In genomic region chr2:128090909-128091690, GRCh38 we compare ENCODE assay signal across 8 cellular contexts. TPM values are rescaled to one million over a fixed set of nuclear protein-coding genes. Genes with fewer than 3 reads are reported as not detected.
DNase-seq lines count a peak whose midpoint lies in the region; ATAC-seq, FAIRE-seq and TF ChIP-seq lines count a peak whose summit lies in the region.

A gene with protein sequence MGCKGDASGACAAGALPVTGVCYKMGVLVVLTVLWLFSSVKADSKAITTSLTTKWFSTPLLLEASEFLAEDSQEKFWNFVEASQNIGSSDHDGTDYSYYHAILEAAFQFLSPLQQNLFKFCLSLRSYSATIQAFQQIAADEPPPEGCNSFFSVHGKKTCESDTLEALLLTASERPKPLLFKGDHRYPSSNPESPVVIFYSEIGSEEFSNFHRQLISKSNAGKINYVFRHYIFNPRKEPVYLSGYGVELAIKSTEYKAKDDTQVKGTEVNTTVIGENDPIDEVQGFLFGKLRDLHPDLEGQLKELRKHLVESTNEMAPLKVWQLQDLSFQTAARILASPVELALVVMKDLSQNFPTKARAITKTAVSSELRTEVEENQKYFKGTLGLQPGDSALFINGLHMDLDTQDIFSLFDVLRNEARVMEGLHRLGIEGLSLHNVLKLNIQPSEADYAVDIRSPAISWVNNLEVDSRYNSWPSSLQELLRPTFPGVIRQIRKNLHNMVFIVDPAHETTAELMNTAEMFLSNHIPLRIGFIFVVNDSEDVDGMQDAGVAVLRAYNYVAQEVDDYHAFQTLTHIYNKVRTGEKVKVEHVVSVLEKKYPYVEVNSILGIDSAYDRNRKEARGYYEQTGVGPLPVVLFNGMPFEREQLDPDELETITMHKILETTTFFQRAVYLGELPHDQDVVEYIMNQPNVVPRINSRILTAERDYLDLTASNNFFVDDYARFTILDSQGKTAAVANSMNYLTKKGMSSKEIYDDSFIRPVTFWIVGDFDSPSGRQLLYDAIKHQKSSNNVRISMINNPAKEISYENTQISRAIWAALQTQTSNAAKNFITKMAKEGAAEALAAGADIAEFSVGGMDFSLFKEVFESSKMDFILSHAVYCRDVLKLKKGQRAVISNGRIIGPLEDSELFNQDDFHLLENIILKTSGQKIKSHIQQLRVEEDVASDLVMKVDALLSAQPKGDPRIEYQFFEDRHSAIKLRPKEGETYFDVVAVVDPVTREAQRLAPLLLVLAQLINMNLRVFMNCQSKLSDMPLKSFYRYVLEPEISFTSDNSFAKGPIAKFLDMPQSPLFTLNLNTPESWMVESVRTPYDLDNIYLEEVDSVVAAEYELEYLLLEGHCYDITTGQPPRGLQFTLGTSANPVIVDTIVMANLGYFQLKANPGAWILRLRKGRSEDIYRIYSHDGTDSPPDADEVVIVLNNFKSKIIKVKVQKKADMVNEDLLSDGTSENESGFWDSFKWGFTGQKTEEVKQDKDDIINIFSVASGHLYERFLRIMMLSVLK (N-terminal part only) (plus strand): TSS chr2:128091200. CDS start chr2:128091358, 158 bp downstream.

- H3K27ac ChIP-seq in pancreas (peak within 1 kb of the TSS; percentile 77 to 86 (median 85)), tibial artery (peak within 1 kb of the TSS; percentile 73 to 79)

- FAIRE-seq in pancreas (lab: Jason Lieb, UNC) = peak; percentile 47

- H3K27me3 ChIP-seq in pancreas = no peaks in the 10 kb centered on the region
- H3K27me3 ChIP-seq in tibial artery = no peaks in the 10 kb centered on the region

- TF ChIP-seq CTCF in GM12864 (IDR thresholded peaks at IDR 0.05; ENCODE audit: low read depth, low read length, missing control alignments) (no peak), pancreas (IDR thresholded peaks at IDR 0.05) (no peak), tibial artery (IDR thresholded peaks at IDR 0.05) (no peak)

- peak within 1 kb of the TSS; percentile 91 for H3K4me3 ChIP-seq in GM12864 (ENCODE audit: low read depth, low read length)
- peak within 1 kb of the TSS; percentile 72 to 96 (median 83) for H3K4me3 ChIP-seq in pancreas
- peak within 1 kb of the TSS; percentile 76 to 83 for H3K4me3 ChIP-seq in tibial artery

- peaks cover 0 to 22% (median 14%) of the 10 kb centered on the region in 3 donors for H3K4me1 ChIP-seq in pancreas
- peaks cover 0 to 21% (median 13%) of the 10 kb centered on the region in 4 donors for H3K4me1 ChIP-seq in tibial artery

- intact Hi-C loops in Right ventricle myocardium superior (cut with DNase I) (no loop called here), pancreas (cut with DNase I) (no loop called here), tibial artery (cut with DNase I; ENCODE audit: low total_unique reads) (loop anchor here (5.0 kb wide), 2 partner anchors 59 to 209 kb away; no protein-coding TSS in a partner anchor)

- H3K36me3 ChIP-seq in pancreas = no peaks in the 10 kb centered on the region
- H3K36me3 ChIP-seq in tibial artery = no peaks in the 10 kb centered on the region

- WGBS in pancreas, 2 donors = 0 to 1% methylated on average over 50 to 59 of the region's 59 CpGs

- ATAC-seq in HG02759 (IDR thresholded peaks at IDR 0.05; ENCODE audit: unreplicated experiment) (peak; percentile 97), Right ventricle myocardium superior (ENCODE audit: poor library complexity) (peak; percentile 99), pancreas (peak; percentile 96 to 100 (median 98))

- DNase-seq in GM12864 (ENCODE audit: low read depth) (peak; percentile 97), NCI-H1417 (lab: John Stamatoyannopoulos, UW) (peak; percentile 90 to 98 (median 95)), SW 1271 (lab: John Stamatoyannopoulos, UW) (peak; percentile 96), Right ventricle myocardium superior (peak; percentile 96), pancreas (peak; percentile 90 to 98 (median 96)), tibial artery (peak; percentile 94 to 96)
- DNase-seq in activated naive CD8-positive, alpha-beta T cell treated with anti-CD3 and anti-CD28 coated beads, Interleukin-2, amount 50 U/mL, for 16 hours (ENCODE audit: low read depth, low spot score) = peak; percentile 79

- H3K9me3 ChIP-seq in pancreas (no peaks in the 10 kb centered on the region), tibial artery (no peaks in the 10 kb centered on the region)

RNA-seq across cellular contexts. Expression of the gene that starts here (rescaled TPM):
- total RNA-seq in Right ventricle myocardium superior (21.8 TPM), pancreas (10 to 100 TPM; 28.4 to 38.8 (median 35.1) TPM)
- polyA plus RNA-seq in pancreas = 1 to 10 TPM; 6.9 to 8.3 TPM

Comparison
In these comparisons a context has a peak if more than half of its experiments do, and no peak if none do; other contexts are left out.
1. Peak in every context shown above with its lines: DNase-seq, ATAC-seq, H3K4me3 ChIP-seq and H3K27ac ChIP-seq.